24 cellular contexts compared by ENCODE assay signal in the genomic region with DNA sequence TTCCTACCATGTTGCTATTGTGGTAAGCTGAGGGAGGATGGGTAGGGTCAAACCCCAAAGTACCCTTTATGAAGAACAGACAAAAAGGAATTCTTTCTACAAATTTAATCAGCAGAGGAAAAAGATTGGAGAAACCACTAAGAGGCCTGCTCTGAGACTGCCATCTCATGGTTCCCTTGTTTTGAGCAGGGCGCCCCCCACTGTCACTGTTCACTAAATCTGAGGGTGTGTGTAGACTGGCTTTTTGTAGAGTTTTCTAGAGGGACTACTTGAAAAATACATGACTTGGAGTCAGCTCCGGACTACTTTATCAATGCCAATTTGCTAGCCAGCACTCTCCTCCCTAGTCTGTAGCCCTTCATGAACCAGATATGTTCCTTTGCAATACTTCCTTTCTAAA.
DNase-seq lines count a peak whose midpoint lies in the region; ATAC-seq, FAIRE-seq and TF ChIP-seq lines count a peak whose summit lies in the region.
"Had no signal": no experiment of that assay in that cellular context is flagged by ENCODE, and none has a peak within 500 bp of the region (broad histone marks: within the 10 kb centered on the region; RNA-seq: fewer than 3 reads in every experiment).

No MANE protein-coding gene starts in this region.

- 100% methylated on average over 2 of the region's 2 CpGs; no CpG with 5 or more reads in 1 of the 2 experiments for WGBS in endodermal cell (ENCODE audit: insufficient coverage in 1 of 2, insufficient read length in 1 of 2), 2 experiments

- TF ChIP-seq CTCF in endodermal cell (conservative IDR thresholded peaks at IDR 0.05): peak; percentile 35

- H3K9me3 Mint-ChIP-seq in endodermal cell: peaks cover 5% of the 10 kb centered on the region
- H3K9me3 Mint-ChIP-seq: IgD-negative memory B cell had no signal

- no peaks in the 10 kb centered on the region for H3K36me3 Mint-ChIP-seq in endodermal cell (ENCODE audit: low read depth)
- H3K36me3 Mint-ChIP-seq: CD4-positive, CD25-positive, alpha-beta regulatory T cell; CD8-positive, alpha-beta memory T cell; IgD-negative memory B cell had no signal

- ATAC-seq in GM19452 (IDR thresholded peaks at IDR 0.05; ENCODE audit: unreplicated experiment) (no peak), HG03469 (IDR thresholded peaks at IDR 0.05; ENCODE audit: unreplicated experiment) (no peak), Right ventricle myocardium inferior (no peak)
- ATAC-seq: GM12878, HepG2 had no signal

- H3K4me1 Mint-ChIP-seq in endodermal cell: peaks cover 14% of the 10 kb centered on the region
- H3K4me1 Mint-ChIP-seq: CD4-positive, CD25-positive, alpha-beta regulatory T cell; CD8-positive, alpha-beta memory T cell had no signal

- H3K27me3 ChIP-seq in endodermal cell (ENCODE audit: control insufficient read depth, insufficient read depth, low read length, poor library complexity, severe bottlenecking): no peaks in the 10 kb centered on the region
- H3K27me3 ChIP-seq: BE2C had no signal

- DNase-seq in NCI-H69 (lab: John Stamatoyannopoulos, UW) (peak; percentile 6), endodermal cell (peak; percentile 52), head of caudate nucleus (no peak), Right ventricle myocardium inferior (ENCODE audit: missing footprints) (no peak)
- DNase-seq: ACHN; BE2C; C1 segment of cervical spinal cord; CD4-positive, CD25-positive, alpha-beta regulatory T cell; CD8-positive, alpha-beta memory T cell; COR-L47; DMS 273 treated with DMSO at 0.1 percent for 48 hours; DMS53; DND-41; EL; GOT3; HCEC 1CT; KBM-7 had no signal

- intact Hi-C loops in head of caudate nucleus (cut with DNase I): no loop called here
- intact Hi-C loops in Right ventricle myocardium inferior (cut with DNase I): no loop called here

- H3K4me3 ChIP-seq in endodermal cell (ENCODE audit: low read length): no peak overlapping the region
- H3K4me3 ChIP-seq: GM12878 had no signal

- no peaks in the 10 kb centered on the region for H3K27me3 Mint-ChIP-seq in endodermal cell (ENCODE audit: insufficient read depth)
- H3K27me3 Mint-ChIP-seq: CD4-positive, CD25-positive, alpha-beta regulatory T cell had no signal

- peak; percentile 43 for FAIRE-seq in islet of Langerhans (lab: Jason Lieb, UNC)
- FAIRE-seq: A204.1, GM12878, HepG2 had no signal

- H3K9ac ChIP-seq in endodermal cell (ENCODE audit: extremely low read depth, low read length, poor library complexity, severe bottlenecking): no peak overlapping the region

- no peak overlapping the region for H3K27ac ChIP-seq in endodermal cell (ENCODE audit: low read depth, low read length)

- H3K36me3 ChIP-seq in endodermal cell (ENCODE audit: control insufficient read depth, insufficient read depth, low read length): no peaks in the 10 kb centered on the region
- H3K36me3 ChIP-seq: BE2C had no signal

- H3K4me1 ChIP-seq in endodermal cell (ENCODE audit: control insufficient read depth, insufficient read depth, low read length): no peaks in the 10 kb centered on the region
- H3K4me1 ChIP-seq: BE2C had no signal

- H3K9me3 ChIP-seq in endodermal cell (ENCODE audit: control insufficient read depth, low read length): no peaks in the 10 kb centered on the region
- H3K9me3 ChIP-seq: BE2C had no signal

- no peak overlapping the region for H3K27ac Mint-ChIP-seq in endodermal cell
- H3K27ac Mint-ChIP-seq: CD4-positive, CD25-positive, alpha-beta regulatory T cell; CD8-positive, alpha-beta memory T cell had no signal

- no peak overlapping the region for H3K4me3 Mint-ChIP-seq in endodermal cell
- H3K4me3 Mint-ChIP-seq: CD4-positive, CD25-positive, alpha-beta regulatory T cell; CD8-positive, alpha-beta memory T cell; IgD-negative memory B cell had no signal

Comparison
In these comparisons a context has a peak if more than half of its experiments do, and no peak if none do; other contexts are left out.
1. DNase-seq: peak in NCI-H69 (single experiment) and endodermal cell (single experiment); none in head of caudate nucleus (0 of 42) and Right ventricle myocardium inferior (single experiment).